17 cellular contexts compared by ENCODE assay signal in the genomic region with DNA sequence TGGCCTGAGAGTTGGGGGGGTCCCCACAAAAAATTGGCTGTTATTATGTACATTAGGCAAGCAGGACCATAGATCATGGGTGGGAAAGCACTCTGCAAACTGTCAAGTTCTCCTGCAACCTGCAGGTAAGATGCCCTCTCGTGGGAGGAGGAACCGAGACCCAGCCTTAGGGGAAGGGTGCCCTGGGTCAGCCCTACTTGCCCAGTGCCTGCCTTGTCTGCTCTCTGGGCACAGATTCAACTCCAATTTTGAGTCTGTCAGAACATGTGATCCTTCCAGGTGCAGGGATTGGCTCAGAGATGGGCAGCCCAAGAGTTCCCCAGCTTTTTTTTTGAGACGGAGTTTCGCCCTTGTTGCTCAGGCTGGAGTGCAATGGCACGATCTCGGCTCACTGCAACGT.
DNase-seq lines count a peak whose midpoint lies in the region; ATAC-seq and TF ChIP-seq lines count a peak whose summit lies in the region.
"Had no signal": no experiment of that assay in that cellular context is flagged by ENCODE, and none has a peak within 500 bp of the region (broad histone marks: within the 10 kb centered on the region; RNA-seq: fewer than 3 reads in every experiment).

No MANE protein-coding gene starts in this region.

- no peak overlapping the region for H3K4me2 ChIP-seq in osteoblast (ENCODE audit: insufficient read depth, low read length)

- POLR2A ChIA-PET in MCF 10A (lab: Yijun Ruan, JAX) = no interaction called here

- intact Hi-C loops in MCF 10A (cut with micrococcal nuclease) = no loop called here
- intact Hi-C loops in stomach (cut with DNase I; ENCODE audit: low total_unique reads) = no loop called here

- H3K36me3 ChIP-seq in osteoblast (ENCODE audit: insufficient read depth, low read length) = no peaks in the 10 kb centered on the region
- no peaks in the 10 kb centered on the region for H3K36me3 ChIP-seq in stomach
- H3K36me3 ChIP-seq: BE2C had no signal

- H3K27ac Mint-ChIP-seq in chondrocyte (ENCODE audit: unreplicated experiment) (no peak overlapping the region), MCF 10A (ENCODE audit: low read depth, unreplicated experiment) (no peak overlapping the region)
- H3K27ac Mint-ChIP-seq: CD4-positive, alpha-beta T cell; HFFc6; IgD-negative memory B cell had no signal

- H3K27me3 ChIP-seq in osteoblast (ENCODE audit: insufficient read depth, low read length) (peaks cover 14% of the 10 kb centered on the region), stomach (peaks cover 0 to 5% (median 0%) of the 10 kb centered on the region in 3 donors)
- H3K27me3 ChIP-seq: BE2C had no signal

- CTCF ChIA-PET in MCF 10A (lab: Yijun Ruan, JAX) = interaction anchor here (1.5 kb wide), 1 partner anchor 32 kb away, joined by 3 read pairs; no protein-coding TSS in a partner anchor

- TF ChIP-seq CTCF in chondrocyte (IDR thresholded peaks at IDR 0.05) (no peak), osteoblast (IDR thresholded peaks at IDR 0.05; ENCODE audit: extremely low read depth, low read depth, low read length) (no peak), MCF 10A (IDR thresholded peaks at IDR 0.05; ENCODE audit: unreplicated experiment) (no peak), stomach (IDR thresholded peaks at IDR 0.05) (no peak)

- BruUV-seq in MCF 10A (replicated peaks; lab: Mats Ljungman, UMichigan) = no TSS peak

- no peak for TF ChIP-seq EP300 in stomach (IDR thresholded peaks at IDR 0.05)

- H3K4me3 ChIP-seq in osteoblast (ENCODE audit: insufficient read depth, low read length) (no peak overlapping the region), stomach (no peak overlapping the region)

- no peaks in the 10 kb centered on the region for H3K79me2 ChIP-seq in osteoblast (ENCODE audit: insufficient read depth, low read length)

- H3K27ac ChIP-seq in osteoblast (ENCODE audit: low read depth, low read length) = no peak overlapping the region
- no peak overlapping the region for H3K27ac ChIP-seq in stomach

- DNase-seq in RPMI8226 (peak; percentile 61), chondrocyte (ENCODE audit: low spot score) (peak; percentile 35), osteoblast (ENCODE audit: insufficient read length, low spot score, missing footprints) (peak; percentile 55), MCF 10A (ENCODE audit: unreplicated experiment) (no peak), stomach (no peak)
- DNase-seq: ACHN; C1 segment of cervical spinal cord; Caco-2; CD4-positive, alpha-beta T cell; GOT3; H7; HFFc6 had no signal

- peaks cover 4% of the 10 kb centered on the region for H3K9me3 Mint-ChIP-seq in chondrocyte (ENCODE audit: low read depth)
- H3K9me3 Mint-ChIP-seq in MCF 10A (ENCODE audit: unreplicated experiment) = no peaks in the 10 kb centered on the region
- H3K9me3 Mint-ChIP-seq: CD4-positive, alpha-beta T cell; HFFc6 had no signal

- no peak overlapping the region for H2AFZ ChIP-seq in osteoblast (ENCODE audit: low read length)

- H4K20me1 ChIP-seq in osteoblast (ENCODE audit: insufficient read depth, low read length) = no peaks in the 10 kb centered on the region

- H3K4me3 Mint-ChIP-seq in chondrocyte (ENCODE audit: unreplicated experiment) (no peak overlapping the region), MCF 10A (ENCODE audit: unreplicated experiment) (no peak overlapping the region)
- H3K4me3 Mint-ChIP-seq: CD4-positive, alpha-beta T cell; HFFc6; IgD-negative memory B cell had no signal

- no peak for TF ChIP-seq POLR2A in stomach (IDR thresholded peaks at IDR 0.05)

- no peak for ATAC-seq in HG03460 (IDR thresholded peaks at IDR 0.05; ENCODE audit: unreplicated experiment)
- ATAC-seq: HCT116, HepG2 had no signal

- H3K4me1 ChIP-seq in osteoblast (ENCODE audit: insufficient read depth, low read length) (no peaks in the 10 kb centered on the region), stomach (no peaks in the 10 kb centered on the region)
- H3K4me1 ChIP-seq: BE2C, Caco-2 had no signal

- H3K9me3 ChIP-seq in osteoblast (ENCODE audit: low read depth, low read length) (no peaks in the 10 kb centered on the region), stomach (no peaks in the 10 kb centered on the region)
- H3K9me3 ChIP-seq: BE2C, Caco-2 had no signal

- no peaks in the 10 kb centered on the region for H3K4me1 Mint-ChIP-seq in chondrocyte (ENCODE audit: low read depth)
- no peaks in the 10 kb centered on the region for H3K4me1 Mint-ChIP-seq in MCF 10A (ENCODE audit: insufficient read depth, unreplicated experiment)
- H3K4me1 Mint-ChIP-seq: IgD-negative memory B cell had no signal

- H3K36me3 Mint-ChIP-seq in chondrocyte (ENCODE audit: low read depth) = peaks cover 2% of the 10 kb centered on the region
- peaks cover 6% of the 10 kb centered on the region for H3K36me3 Mint-ChIP-seq in MCF 10A (ENCODE audit: insufficient read depth, unreplicated experiment)

- WGBS in stomach, 5 donors = 86 to 98% (median 90%) methylated on average over 7 of the region's 7 CpGs

- H3K27me3 Mint-ChIP-seq in chondrocyte (ENCODE audit: low read depth) (peaks cover 32% of the 10 kb centered on the region), MCF 10A (ENCODE audit: insufficient read depth, unreplicated experiment) (no peaks in the 10 kb centered on the region)
- H3K27me3 Mint-ChIP-seq: CD4-positive, alpha-beta T cell had no signal

Comparison
In these comparisons a context has a peak if more than half of its experiments do, and no peak if none do; other contexts are left out.
1. DNase-seq: peak in RPMI8226 (single experiment), chondrocyte (single experiment) and osteoblast (single experiment); none in MCF 10A (single experiment) and stomach (single experiment).